ENCODE assay signal across 8 cellular contexts in the genomic region with DNA sequence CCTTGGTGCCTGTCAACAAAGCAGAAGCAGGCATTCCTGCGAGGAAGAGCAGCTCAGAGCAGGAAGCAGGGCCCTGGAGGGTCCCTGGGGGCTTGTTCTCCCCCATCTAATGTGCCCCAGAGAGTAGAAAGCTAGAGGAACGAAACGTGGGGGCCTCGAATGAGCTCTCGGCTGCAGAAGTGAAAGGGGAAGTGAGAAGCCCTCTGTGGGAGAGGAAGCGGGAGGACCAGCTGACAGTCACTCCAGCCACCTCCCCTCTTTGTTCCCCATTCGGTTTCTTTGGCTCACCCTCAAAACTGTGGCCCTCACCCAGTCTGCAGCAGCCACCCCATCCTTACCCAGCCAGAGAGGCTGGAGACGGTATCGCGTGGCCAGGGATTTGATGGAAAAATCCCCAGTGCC. TPM values are rescaled to one million over a fixed set of nuclear protein-coding genes. Genes with fewer than 3 reads are reported as not detected.
DNase-seq lines count a peak whose midpoint lies in the region; ATAC-seq and TF ChIP-seq lines count a peak whose summit lies in the region.

No MANE protein-coding gene starts in this region.

- DNase-seq in GDM1 (lab: John Stamatoyannopoulos, UW), result peak; percentile 72
- DNase-seq in activated T-cell treated with anti-CD3 and anti-CD28 coated beads for 1 hour (ENCODE audit: low read depth), result peak; percentile 17
- DNase-seq in medulla oblongata (ENCODE audit: extremely low spot score), result peak; percentile 80
- no peak for DNase-seq in NCI-H82 (lab: John Stamatoyannopoulos, UW)
- DNase-seq in NCI-H1417 treated with DMSO at 0.1 percent for 48 hours (lab: John Stamatoyannopoulos, UW), result no peak
- no peak for DNase-seq in endodermal cell

- no peak overlapping the region for H3K4me3 ChIP-seq in endodermal cell (ENCODE audit: low read length)

- H3K36me3 ChIP-seq in endodermal cell (ENCODE audit: control insufficient read depth, insufficient read depth, low read length), result no peaks in the 10 kb centered on the region

- no peak overlapping the region for H3K9ac ChIP-seq in endodermal cell (ENCODE audit: extremely low read depth, low read length, poor library complexity, severe bottlenecking)

- no peak overlapping the region for H3K4me3 Mint-ChIP-seq in endodermal cell

- 81 to 82% methylated on average over 9 to 10 of the region's 10 CpGs for WGBS in endodermal cell (ENCODE audit: insufficient coverage in 1 of 2, insufficient read length in 1 of 2), 2 experiments

- H3K9me3 Mint-ChIP-seq in endodermal cell, result no peaks in the 10 kb centered on the region

- no peak overlapping the region for H3K27ac Mint-ChIP-seq in endodermal cell

- H3K4me1 Mint-ChIP-seq in endodermal cell, result peaks cover 1% of the 10 kb centered on the region

- no peak for TF ChIP-seq CTCF in endodermal cell (conservative IDR thresholded peaks at IDR 0.05)

- H3K27ac ChIP-seq in endodermal cell (ENCODE audit: low read depth, low read length), result no peak overlapping the region

- H3K9me3 ChIP-seq in endodermal cell (ENCODE audit: control insufficient read depth, low read length), result no peaks in the 10 kb centered on the region

- H3K27me3 Mint-ChIP-seq in endodermal cell (ENCODE audit: insufficient read depth), result no peaks in the 10 kb centered on the region

- no peaks in the 10 kb centered on the region for H3K36me3 Mint-ChIP-seq in endodermal cell (ENCODE audit: low read depth)

- H3K4me1 ChIP-seq in endodermal cell (ENCODE audit: control insufficient read depth, insufficient read depth, low read length), result no peaks in the 10 kb centered on the region

- no peaks in the 10 kb centered on the region for H3K27me3 ChIP-seq in endodermal cell (ENCODE audit: control insufficient read depth, insufficient read depth, low read length, poor library complexity, severe bottlenecking)

- ATAC-seq in GM21360 (IDR thresholded peaks at IDR 0.05; ENCODE audit: unreplicated experiment) (peak; percentile 74), HG03469 (IDR thresholded peaks at IDR 0.05; ENCODE audit: unreplicated experiment) (peak; percentile 80)

RNA-seq across cellular contexts. Expression of a gene that starts 25.0 kb away (rescaled TPM):
- total RNA-seq in endodermal cell, result under 1 TPM; 0.13 to 0.33 TPM
- polyA plus RNA-seq in endodermal cell (2013, experiment 1 of 2), result 0.64 TPM
- 0.66 TPM for polyA plus RNA-seq in endodermal cell (2013, experiment 2 of 2)

Comparison
In these comparisons a context has a peak if more than half of its experiments do, and no peak if none do; other contexts are left out.
1. DNase-seq: peak in GDM1 (single experiment), activated T-cell treated with anti-CD3 and anti-CD28 coated beads for 1 hour (single experiment) and medulla oblongata (single experiment); none in NCI-H82 (single experiment), NCI-H1417 treated with DMSO at 0.1 percent for 48 hours (single experiment) and endodermal cell (single experiment).